Comparison of ENCODE assay signal across 30 cellular contexts in the genomic region with DNA sequence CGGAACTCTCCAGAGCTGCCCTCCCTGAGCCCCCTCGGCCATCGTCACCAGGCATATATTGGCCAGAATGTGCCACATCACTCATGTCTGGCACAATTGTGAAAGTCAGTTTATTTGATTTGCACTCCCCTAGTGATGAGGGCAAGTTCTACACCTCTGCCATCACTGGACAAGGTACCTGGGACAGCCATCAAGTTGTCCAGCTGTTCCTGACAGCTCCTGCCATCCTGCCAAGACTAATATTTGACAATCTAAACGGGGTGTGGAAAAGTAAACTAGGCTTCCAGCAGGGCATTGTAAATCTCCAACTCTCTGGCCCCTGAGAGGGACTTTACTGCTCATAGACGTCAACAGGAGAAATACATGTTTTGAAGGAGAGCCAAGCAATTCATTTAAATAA.
DNase-seq lines count a peak whose midpoint lies in the region; ATAC-seq and TF ChIP-seq lines count a peak whose summit lies in the region.
"Had no signal": no experiment of that assay in that cellular context is flagged by ENCODE, and none has a peak within 500 bp of the region (broad histone marks: within the 10 kb centered on the region; RNA-seq: fewer than 3 reads in every experiment).

No MANE protein-coding gene starts in this region.

- TF ChIP-seq CTCF in mucosa of descending colon (IDR thresholded peaks at IDR 0.05) = no peak

- no peaks in the 10 kb centered on the region for H3K36me3 ChIP-seq in mucosa of descending colon (ENCODE audit: low read depth)
- H3K36me3 ChIP-seq: BLaER1, esophagus muscularis mucosa, spleen, vagina had no signal

- intact Hi-C loops in mucosa of descending colon (cut with DNase I, micrococcal nuclease) = no loop called here

- no peak overlapping the region for H3K4me3 ChIP-seq in mucosa of descending colon
- H3K4me3 ChIP-seq: BLaER1, esophagus muscularis mucosa, K562, spleen, testis, vagina had no signal

- no peaks in the 10 kb centered on the region for H3K9me3 ChIP-seq in mucosa of descending colon
- H3K9me3 ChIP-seq: BLaER1, esophagus muscularis mucosa, spleen, testis, vagina had no signal

- peak; percentile 97 for DNase-seq in DMS53 (lab: John Stamatoyannopoulos, UW)
- peak; percentile 80 to 94 for DNase-seq in NCI-H2081 (lab: John Stamatoyannopoulos, UW)
- peak; percentile 80 to 84 for DNase-seq in SHP77 (lab: John Stamatoyannopoulos, UW)
- DNase-seq in mucosa of descending colon = peak in 2 of 3 donors; percentile 35 to 72
- no peak for DNase-seq in HuH-7.5 (ENCODE audit: low spot score)
- no peak for DNase-seq in SK-N-DZ (ENCODE audit: low spot score)
- no peak for DNase-seq in NK-92 treated with Interleukin-12 subunit alpha and Interleukin-12 subunit beta, amount 100 ng/mL, for 24 hours (lab: John Stamatoyannopoulos, UW)
- no peak for DNase-seq in LoVo (ENCODE audit: low spot score)
- DNase-seq: activated B cell treated with CpG ODN at 0.5 μM for 24 hours; activated CD4-positive, alpha-beta T cell treated with anti-CD3 and anti-CD28 coated beads, Interleukin-2, amount 50 U/mL, for 48 hours; activated CD8-positive, alpha-beta memory T cell treated with anti-CD3 and anti-CD28 coated beads, Interleukin-2, amount 50 U/mL, for 4 hours; activated naive CD4-positive, alpha-beta T cell treated with anti-CD3 and anti-CD28 coated beads, Interleukin-2, amount 50 U/mL, for 16 hours; amygdala; endodermal cell; foreskin melanocyte; hippocampal formation; left ventricle myocardium superior; natural killer cell; NCI-H187 treated with DMSO at 0.1 percent for 48 hours; NCI-H524; retina; spleen; stimulated activated CD4-positive, alpha-beta T cell treated with anti-CD3 and anti-CD28 coated beads, Interleukin-4, amount 100 ng/mL, for 1 hour; T1000; testis had no signal

- peak; percentile 98 for ATAC-seq in mucosa of descending colon
- ATAC-seq: K562; left ventricle myocardium superior; natural killer cell; stimulated activated memory B cell treated with anti-CD40 and anti-IgM and Interleukin-4, amounts not matched to agents 10 μg/mL and 1 μg/mL and 100 μg/mL, for 72 hours had no signal

- peaks cover 5% of the 10 kb centered on the region for H3K4me1 ChIP-seq in mucosa of descending colon (ENCODE audit: low read depth)
- H3K4me1 ChIP-seq: BLaER1, esophagus muscularis mucosa, spleen, testis, vagina had no signal

Comparison
In these comparisons a context has a peak if more than half of its experiments do, and no peak if none do; other contexts are left out.
1. DNase-seq: peak in DMS53 (single experiment), NCI-H2081 (2 of 2), SHP77 (2 of 2) and mucosa of descending colon (2 of 3); none in HuH-7.5 (single experiment), SK-N-DZ (single experiment), NK-92 treated with Interleukin-12 subunit alpha and Interleukin-12 subunit beta, amount 100 ng/mL, for 24 hours (single experiment) and LoVo (single experiment).